Comparison of ENCODE assay signal across 16 cellular contexts in genomic region chr3:128573160-128573559, GRCh38.
DNase-seq lines count a peak whose midpoint lies in the region; ATAC-seq and TF ChIP-seq lines count a peak whose summit lies in the region.
"Had no signal": no experiment of that assay in that cellular context is flagged by ENCODE, and none has a peak within 500 bp of the region (broad histone marks: within the 10 kb centered on the region; RNA-seq: fewer than 3 reads in every experiment).

No MANE protein-coding gene starts in this region.

- no peak overlapping the region for H3K27ac Mint-ChIP-seq in activated T-cell treated with anti-CD3 and anti-CD28 coated beads, Interleukin-2, amount 50 U/mL, for 72 hours
- H3K27ac Mint-ChIP-seq in CD8-positive, alpha-beta T cell: no peak overlapping the region
- H3K27ac Mint-ChIP-seq in activated naive CD8-positive, alpha-beta T cell: no peak overlapping the region
- no peak overlapping the region for H3K27ac Mint-ChIP-seq in natural killer cell treated with Interleukin-12 subunit alpha and Interleukin-12 subunit beta and Interleukin-15 and Interleukin-18, amount 100 ng/mL, for 72 hours
- H3K27ac Mint-ChIP-seq in T-cell: no peak overlapping the region
- H3K27ac Mint-ChIP-seq: IgD-negative memory B cell had no signal

- H3K27me3 ChIP-seq in CD8-positive, alpha-beta T cell (ENCODE audit: insufficient read depth, low read length): peaks cover 3% of the 10 kb centered on the region
- H3K27me3 ChIP-seq: hepatocyte, MG63 had no signal

- peak; percentile 20 to 47 for ATAC-seq in activated T-cell treated with anti-CD3 and anti-CD28 coated beads, Interleukin-2, amount 50 U/mL, for 72 hours (replicated peaks in 1 of 2)
- ATAC-seq in CD8-positive, alpha-beta T cell: peak; percentile 20
- peak in 1 of 2 donors; percentile 11 for ATAC-seq in natural killer cell treated with Interleukin-12 subunit alpha and Interleukin-12 subunit beta and Interleukin-15 and Interleukin-18, amount 100 ng/mL, for 72 hours
- ATAC-seq in HG03565 (IDR thresholded peaks at IDR 0.05; ENCODE audit: unreplicated experiment) (no peak), T-cell (replicated peaks in 1 of 4) (no peak)

- no peak for DNase-seq in activated T-cell treated with anti-CD3 and anti-CD28 coated beads, Interleukin-2, amount 50 U/mL, for 72 hours
- no peak for DNase-seq in activated T-cell treated with anti-CD3 and anti-CD28 coated beads, Interleukin-2, amount 50 U/mL, for 1 hour
- DNase-seq in CD8-positive, alpha-beta T cell: no peak
- DNase-seq in natural killer cell treated with Interleukin-12 subunit alpha and Interleukin-12 subunit beta and Interleukin-15 and Interleukin-18, amount 100 ng/mL, for 72 hours (ENCODE audit: low spot score): no peak
- DNase-seq in GM19240 (ENCODE audit: insufficient read length, low spot score) (no peak), T-cell (no peak)
- DNase-seq: immature natural killer cell, MG63, NCI-H1436, sigmoid colon had no signal

- POLR2A ChIA-PET in CD8-positive, alpha-beta T cell (lab: Charles Lee): no interaction called here
- POLR2A ChIA-PET in T-cell (lab: Charles Lee): interaction anchor here in 1 of 2 donors (0.6 kb wide), 1 partner anchor 998 kb away, joined by 3 read pairs; no protein-coding TSS in a partner anchor

- CTCF ChIA-PET in CD8-positive, alpha-beta T cell (lab: Charles Lee): interaction anchor here (1.8 kb wide), 1 partner anchor 34 kb away, joined by 4 read pairs; no protein-coding TSS in a partner anchor
- CTCF ChIA-PET in T-cell (lab: Charles Lee): interaction anchor here in 1 of 2 donors (0.6 kb wide), 2 partner anchors 9 to 104 kb away, joined by 3 to 4 read pairs; no protein-coding TSS in a partner anchor

- H3K27me3 Mint-ChIP-seq in activated T-cell treated with anti-CD3 and anti-CD28 coated beads, Interleukin-2, amount 50 U/mL, for 72 hours (ENCODE audit: low read depth): peaks cover 27% of the 10 kb centered on the region
- H3K27me3 Mint-ChIP-seq in CD8-positive, alpha-beta T cell (ENCODE audit: low read depth): peaks cover 14% of the 10 kb centered on the region
- H3K27me3 Mint-ChIP-seq in activated naive CD8-positive, alpha-beta T cell: peaks cover 11% of the 10 kb centered on the region
- H3K27me3 Mint-ChIP-seq in natural killer cell treated with Interleukin-12 subunit alpha and Interleukin-12 subunit beta and Interleukin-15 and Interleukin-18, amount 100 ng/mL, for 72 hours: peaks cover 8 to 17% of the 10 kb centered on the region in 2 donors
- H3K27me3 Mint-ChIP-seq in T-cell: peaks cover 19 to 22% of the 10 kb centered on the region in 2 donors

- no peak overlapping the region for H3K4me3 ChIP-seq in CD8-positive, alpha-beta T cell (ENCODE audit: low read depth, low read length)
- H3K4me3 ChIP-seq: hepatocyte, MG63, sigmoid colon, thoracic aorta had no signal

- H3K27ac ChIP-seq in CD8-positive, alpha-beta T cell (ENCODE audit: low read depth, low read length): no peak overlapping the region
- H3K27ac ChIP-seq: hepatocyte, sigmoid colon, thoracic aorta had no signal

- peaks cover 24% of the 10 kb centered on the region for H3K4me1 Mint-ChIP-seq in activated T-cell treated with anti-CD3 and anti-CD28 coated beads, Interleukin-2, amount 50 U/mL, for 72 hours (ENCODE audit: low read depth)
- H3K4me1 Mint-ChIP-seq in CD8-positive, alpha-beta T cell (ENCODE audit: low read depth): peaks cover 15% of the 10 kb centered on the region
- H3K4me1 Mint-ChIP-seq in activated naive CD8-positive, alpha-beta T cell (ENCODE audit: low read depth): peaks cover 18% of the 10 kb centered on the region
- peaks cover 13 to 15% of the 10 kb centered on the region in 2 donors for H3K4me1 Mint-ChIP-seq in natural killer cell treated with Interleukin-12 subunit alpha and Interleukin-12 subunit beta and Interleukin-15 and Interleukin-18, amount 100 ng/mL, for 72 hours (ENCODE audit: low read depth in 2 of 2)
- peaks cover 13 to 15% (median 15%) of the 10 kb centered on the region in 3 donors for H3K4me1 Mint-ChIP-seq in T-cell

- intact Hi-C loops in CD8-positive, alpha-beta T cell (cut with DNase I, micrococcal nuclease): no loop called here

- H3K9me3 Mint-ChIP-seq in activated T-cell treated with anti-CD3 and anti-CD28 coated beads, Interleukin-2, amount 50 U/mL, for 72 hours: no peaks in the 10 kb centered on the region
- no peaks in the 10 kb centered on the region for H3K9me3 Mint-ChIP-seq in CD8-positive, alpha-beta T cell
- no peaks in the 10 kb centered on the region for H3K9me3 Mint-ChIP-seq in activated naive CD8-positive, alpha-beta T cell (ENCODE audit: low read depth)
- no peaks in the 10 kb centered on the region for H3K9me3 Mint-ChIP-seq in natural killer cell treated with Interleukin-12 subunit alpha and Interleukin-12 subunit beta and Interleukin-15 and Interleukin-18, amount 100 ng/mL, for 72 hours
- H3K9me3 Mint-ChIP-seq in T-cell: no peaks in the 10 kb centered on the region
- H3K9me3 Mint-ChIP-seq: CD8-positive, alpha-beta memory T cell; IgD-negative memory B cell; immature natural killer cell had no signal

- H3K9me3 ChIP-seq in CD8-positive, alpha-beta T cell (ENCODE audit: low read length): no peaks in the 10 kb centered on the region
- H3K9me3 ChIP-seq: MG63, sigmoid colon, thoracic aorta had no signal

- H3K36me3 Mint-ChIP-seq in activated T-cell treated with anti-CD3 and anti-CD28 coated beads, Interleukin-2, amount 50 U/mL, for 72 hours (ENCODE audit: insufficient read depth in 2 of 2): no peaks in the 10 kb centered on the region
- H3K36me3 Mint-ChIP-seq in CD8-positive, alpha-beta T cell: no peaks in the 10 kb centered on the region
- no peaks in the 10 kb centered on the region for H3K36me3 Mint-ChIP-seq in activated naive CD8-positive, alpha-beta T cell
- H3K36me3 Mint-ChIP-seq in natural killer cell treated with Interleukin-12 subunit alpha and Interleukin-12 subunit beta and Interleukin-15 and Interleukin-18, amount 100 ng/mL, for 72 hours: no peaks in the 10 kb centered on the region
- no peaks in the 10 kb centered on the region for H3K36me3 Mint-ChIP-seq in T-cell
- H3K36me3 Mint-ChIP-seq: CD8-positive, alpha-beta memory T cell; IgD-negative memory B cell; immature natural killer cell had no signal

- H3K4me1 ChIP-seq in CD8-positive, alpha-beta T cell (ENCODE audit: insufficient read depth, low read length): peaks cover 13% of the 10 kb centered on the region
- H3K4me1 ChIP-seq: sigmoid colon had no signal

- peak overlapping the region; percentile 31 to 61 for H3K4me3 Mint-ChIP-seq in activated T-cell treated with anti-CD3 and anti-CD28 coated beads, Interleukin-2, amount 50 U/mL, for 72 hours
- H3K4me3 Mint-ChIP-seq in CD8-positive, alpha-beta T cell: no peak overlapping the region
- peak overlapping the region; percentile 5 for H3K4me3 Mint-ChIP-seq in activated naive CD8-positive, alpha-beta T cell
- H3K4me3 Mint-ChIP-seq in natural killer cell treated with Interleukin-12 subunit alpha and Interleukin-12 subunit beta and Interleukin-15 and Interleukin-18, amount 100 ng/mL, for 72 hours: peak overlapping the region; percentile 31
- H3K4me3 Mint-ChIP-seq in T-cell: no peak overlapping the region
- H3K4me3 Mint-ChIP-seq: CD8-positive, alpha-beta memory T cell had no signal

- no peak for TF ChIP-seq CTCF in CD8-positive, alpha-beta T cell (IDR thresholded peaks at IDR 0.05)

- no peaks in the 10 kb centered on the region for H3K36me3 ChIP-seq in CD8-positive, alpha-beta T cell (ENCODE audit: insufficient read depth, low read length)
- H3K36me3 ChIP-seq: MG63, sigmoid colon, thoracic aorta had no signal

Comparison
In these comparisons a context has a peak if more than half of its experiments do, and no peak if none do; other contexts are left out.
1. ATAC-seq: peak in activated T-cell treated with anti-CD3 and anti-CD28 coated beads, Interleukin-2, amount 50 U/mL, for 72 hours (2 of 2) and CD8-positive, alpha-beta T cell (single experiment); none in HG03565 (single experiment) and T-cell (0 of 4).
2. H3K4me3 Mint-ChIP-seq: peak in activated T-cell treated with anti-CD3 and anti-CD28 coated beads, Interleukin-2, amount 50 U/mL, for 72 hours (2 of 2), activated naive CD8-positive, alpha-beta T cell (single experiment) and natural killer cell treated with Interleukin-12 subunit alpha and Interleukin-12 subunit beta and Interleukin-15 and Interleukin-18, amount 100 ng/mL, for 72 hours (single experiment); none in CD8-positive, alpha-beta T cell (single experiment) and T-cell (0 of 3).